Comparison of ENCODE assay signal across 1 cellular context in genomic region chr3:32969656-32970055, GRCh38.
A peak's percentile ranks its signal among the peaks of the same experiment; 100 is the strongest.
TF ChIP-seq lines count a peak whose summit lies in the region.

No MANE protein-coding gene starts in this region.

TF ChIP-seq in HepG2, 621 proteins besides CTCF, POLR2A, EP300 and RAD21 (continued from another document and continues in another):
- TF ChIP-seq RNF219 (CRISPR knock-in tag; IDR thresholded peaks at IDR 0.05) (no peak), ZNF816 (CRISPR knock-in tag; IDR thresholded peaks at IDR 0.05; ENCODE audit: borderline replicate concordance) (no peak), PBX2 (CRISPR knock-in tag; IDR thresholded peaks at IDR 0.05) (no peak), FOXA1 (IDR thresholded peaks at IDR 0.05) (no peak), FOXA1 (CRISPR knock-in tag; IDR thresholded peaks at IDR 0.05) (peak; percentile 83), ZKSCAN1 (IDR thresholded peaks at IDR 0.05; ENCODE audit: low read length) (no peak), RAD51 (IDR thresholded peaks at IDR 0.05; ENCODE audit: borderline replicate concordance) (no peak), ZBTB49 (CRISPR knock-in tag; IDR thresholded peaks at IDR 0.05; ENCODE audit: borderline replicate concordance) (no peak), MXI1 (IDR thresholded peaks at IDR 0.05; ENCODE audit: borderline replicate concordance, low read depth, low read length) (peak; percentile 31; the same call in 1 of the 3 replicates), SMARCC2 (IDR thresholded peaks at IDR 0.05) (no peak), TBP (CRISPR knock-in tag; IDR thresholded peaks at IDR 0.05) (no peak), GABPA (IDR thresholded peaks at IDR 0.05; ENCODE audit: low read depth, low read length) (no peak), GABPA (CRISPR knock-in tag; IDR thresholded peaks at IDR 0.05; ENCODE audit: low read depth) (no peak), TCF12 (IDR thresholded peaks at IDR 0.05) (no peak), TCF12 (CRISPR knock-in tag; IDR thresholded peaks at IDR 0.05) (no peak), MTF2 (CRISPR knock-in tag; IDR thresholded peaks at IDR 0.05; ENCODE audit: borderline replicate concordance) (no peak), ZSCAN30 (CRISPR knock-in tag; IDR thresholded peaks at IDR 0.05) (no peak), THAP9 (CRISPR knock-in tag; IDR thresholded peaks at IDR 0.05; ENCODE audit: borderline replicate concordance) (no peak), ZIK1 (CRISPR knock-in tag; IDR thresholded peaks at IDR 0.05; ENCODE audit: borderline replicate concordance, low read depth) (no peak), MIER3 (CRISPR knock-in tag; IDR thresholded peaks at IDR 0.05; ENCODE audit: borderline replicate concordance) (no peak), SRSF4 (IDR thresholded peaks at IDR 0.05; ENCODE audit: low read depth, low read length, poor library complexity, severe bottlenecking) (no peak), ZNF124 (CRISPR knock-in tag; IDR thresholded peaks at IDR 0.05) (no peak), ATF4 (CRISPR knock-in tag; IDR thresholded peaks at IDR 0.05) (no peak), MLX (CRISPR knock-in tag; IDR thresholded peaks at IDR 0.05) (no peak), TFDP1 (CRISPR knock-in tag; IDR thresholded peaks at IDR 0.05; ENCODE audit: borderline replicate concordance) (no peak), FOXJ3 (CRISPR knock-in tag; IDR thresholded peaks at IDR 0.05; ENCODE audit: borderline replicate concordance) (no peak), ZNF556 (CRISPR knock-in tag; IDR thresholded peaks at IDR 0.05; ENCODE audit: borderline replicate concordance) (no peak), ZNF619 (CRISPR knock-in tag; IDR thresholded peaks at IDR 0.05) (no peak), MAZ (IDR thresholded peaks at IDR 0.05; ENCODE audit: borderline replicate concordance, low read depth, low read length) (no peak), MAZ (CRISPR knock-in tag; IDR thresholded peaks at IDR 0.05; ENCODE audit: low read depth) (no peak), FOSL1 (CRISPR knock-in tag; IDR thresholded peaks at IDR 0.05; ENCODE audit: borderline replicate concordance) (peak; percentile 40; the same call in 1 of the 2 replicates), KAT2B (IDR thresholded peaks at IDR 0.05; ENCODE audit: borderline replicate concordance, low read depth, low read length) (no peak), MZF1 (CRISPR knock-in tag; IDR thresholded peaks at IDR 0.05; ENCODE audit: borderline replicate concordance) (no peak), IKZF1 (IDR thresholded peaks at IDR 0.05) (no peak), DPF2 (CRISPR knock-in tag; IDR thresholded peaks at IDR 0.05; ENCODE audit: borderline replicate concordance, low read depth) (no peak), TBX2 (CRISPR knock-in tag; IDR thresholded peaks at IDR 0.05; ENCODE audit: borderline replicate concordance) (0 out of 2 replicates have a peak, but pooled peaks have one; percentile 33), JARID2 (CRISPR knock-in tag; IDR thresholded peaks at IDR 0.05; ENCODE audit: insufficient replicate concordance) (no peak), ZNF564 (CRISPR knock-in tag; IDR thresholded peaks at IDR 0.05) (no peak), SMAD9 (CRISPR knock-in tag; IDR thresholded peaks at IDR 0.05) (0 out of 2 replicates have a peak, but pooled peaks have one; percentile 46), ZBTB3 (CRISPR knock-in tag; IDR thresholded peaks at IDR 0.05; ENCODE audit: borderline replicate concordance, low read depth) (no peak), SOX6 (IDR thresholded peaks at IDR 0.05) (no peak), SOX6 (CRISPR knock-in tag; IDR thresholded peaks at IDR 0.05) (peak; percentile 67), ARID4A (CRISPR knock-in tag; IDR thresholded peaks at IDR 0.05; ENCODE audit: borderline replicate concordance) (no peak), ZNF12 (CRISPR knock-in tag; IDR thresholded peaks at IDR 0.05) (no peak), CHCHD3 (CRISPR knock-in tag; IDR thresholded peaks at IDR 0.05) (no peak), ZNF550 (CRISPR knock-in tag; IDR thresholded peaks at IDR 0.05; ENCODE audit: borderline replicate concordance) (no peak), ZNF747 (CRISPR knock-in tag; IDR thresholded peaks at IDR 0.05; ENCODE audit: borderline replicate concordance) (no peak), HOXD1 (CRISPR knock-in tag; IDR thresholded peaks at IDR 0.05) (no peak), JUN (CRISPR knock-in tag; IDR thresholded peaks at IDR 0.05) (no peak), ZNF33A (CRISPR knock-in tag; IDR thresholded peaks at IDR 0.05; ENCODE audit: borderline replicate concordance) (no peak), ZNF670 (CRISPR knock-in tag; IDR thresholded peaks at IDR 0.05; ENCODE audit: borderline replicate concordance) (no peak), ZNF282 (IDR thresholded peaks at IDR 0.05; ENCODE audit: partially characterized antibody) (no peak), ZNF878 (CRISPR knock-in tag; IDR thresholded peaks at IDR 0.05) (no peak), ATF7-NPFF (CRISPR knock-in tag; IDR thresholded peaks at IDR 0.05; ENCODE audit: low read depth) (no peak), ZNF362 (CRISPR knock-in tag; IDR thresholded peaks at IDR 0.05; ENCODE audit: borderline replicate concordance) (no peak), ZBTB42 (CRISPR knock-in tag; IDR thresholded peaks at IDR 0.05) (no peak), ZNF121 (CRISPR knock-in tag; IDR thresholded peaks at IDR 0.05) (no peak), ZNF460 (CRISPR knock-in tag; IDR thresholded peaks at IDR 0.05; ENCODE audit: borderline replicate concordance) (no peak)
